ENCODE assay signal across 11 cellular contexts in genomic region chr6:134249412-134249758, GRCh38.
A peak's percentile ranks its signal among the peaks of the same experiment; 100 is the strongest.
DNase-seq lines count a peak whose midpoint lies in the region; ATAC-seq, FAIRE-seq and TF ChIP-seq lines count a peak whose summit lies in the region.
"Had no signal": no experiment of that assay in that cellular context is flagged by ENCODE, and none has a peak within 500 bp of the region (broad histone marks: within the 10 kb centered on the region; RNA-seq: fewer than 3 reads in every experiment).

No MANE protein-coding gene starts in this region.

- CTCF ChIA-PET in activated naive CD4-positive, alpha-beta T cell treated with anti-CD3 and anti-CD28 coated beads for 36 hours (lab: Charles Lee), result interaction anchor here (0.9 to 1.7 kb wide), 6 partner anchors 9 to 73 kb away, joined by 3 to 4 read pairs (median 4); no protein-coding TSS in a partner anchor

- H3K27ac ChIP-seq in right lobe of liver (peak overlapping the region; percentile 39 to 58 (median 56)), substantia nigra (ENCODE audit: low read depth, low read length, poor library complexity, severe bottlenecking) (peak overlapping the region; percentile 47)
- H3K27ac ChIP-seq: VCaP had no signal

- H3K36me3 Mint-ChIP-seq in activated naive CD4-positive, alpha-beta T cell treated with anti-CD3 and anti-CD28 coated beads for 36 hours (ENCODE audit: low read depth), result peaks cover 3% of the 10 kb centered on the region
- H3K36me3 Mint-ChIP-seq in activated naive CD8-positive, alpha-beta T cell treated with anti-CD3 and anti-CD28 coated beads, Interleukin-2, amount 10 ng/mL, durations not matched to agents 7 days and 5 days, result peaks cover 5% of the 10 kb centered on the region

- H3K9me3 ChIP-seq in right lobe of liver, result no peaks in the 10 kb centered on the region

- peak; percentile 68 for DNase-seq in activated naive CD4-positive, alpha-beta T cell treated with anti-CD3 and anti-CD28 coated beads for 36 hours
- no peak for DNase-seq in activated naive CD4-positive, alpha-beta T cell treated with Interleukin-2 at 50 U/mL for 16 hours
- no peak for DNase-seq in activated naive CD8-positive, alpha-beta T cell treated with anti-CD3 and anti-CD28 coated beads, Interleukin-2, amount 10 ng/mL, durations not matched to agents 7 days and 5 days
- DNase-seq in right lobe of liver (no peak), substantia nigra (lab: John Stamatoyannopoulos, UW) (peak in 11 of 49 donors; percentile 11 to 45 (median 20)), SW480 (ENCODE audit: low spot score) (no peak), urothelium cell line (ENCODE audit: low spot score) (no peak)
- DNase-seq in stimulated activated CD4-positive, alpha-beta T cell treated with anti-CD3 and anti-CD28 coated beads, Interleukin-15, amount 100 ng/mL, for 24 hours, result no peak
- DNase-seq: NCI-H1092 treated with DMSO at 0.1 percent for 48 hours had no signal

- no peak for TF ChIP-seq CTCF in right lobe of liver (IDR thresholded peaks at IDR 0.05)

- H3K4me1 ChIP-seq in right lobe of liver, result peaks cover 0 to 23% (median 4%) of the 10 kb centered on the region in 4 donors

- ATAC-seq in activated naive CD8-positive, alpha-beta T cell treated with anti-CD3 and anti-CD28 coated beads, Interleukin-2, amount 10 ng/mL, durations not matched to agents 7 days and 5 days (ENCODE audit: low read depth), result no peak
- ATAC-seq in right lobe of liver, result peak; percentile 23 to 53 (median 41)

- peak overlapping the region; percentile 48 for H3K4me3 Mint-ChIP-seq in activated naive CD4-positive, alpha-beta T cell treated with anti-CD3 and anti-CD28 coated beads for 36 hours
- H3K4me3 Mint-ChIP-seq in activated naive CD8-positive, alpha-beta T cell treated with anti-CD3 and anti-CD28 coated beads, Interleukin-2, amount 10 ng/mL, durations not matched to agents 7 days and 5 days, result no peak overlapping the region

- H3K27ac Mint-ChIP-seq in activated naive CD4-positive, alpha-beta T cell treated with anti-CD3 and anti-CD28 coated beads for 36 hours, result peak overlapping the region; percentile 97
- peak overlapping the region; percentile 56 for H3K27ac Mint-ChIP-seq in activated naive CD8-positive, alpha-beta T cell treated with anti-CD3 and anti-CD28 coated beads, Interleukin-2, amount 10 ng/mL, durations not matched to agents 7 days and 5 days

- no peak overlapping the region for H3K4me3 ChIP-seq in right lobe of liver

- POLR2A ChIA-PET in activated naive CD8-positive, alpha-beta T cell treated with anti-CD3 and anti-CD28 coated beads, Interleukin-2, amount 10 ng/mL, durations not matched to agents 7 days and 5 days (lab: Charles Lee), result interaction anchor here (0.5 to 1.2 kb wide), 4 partner anchors 8 to 73 kb away, joined by 3 to 6 read pairs (median 4); no protein-coding TSS in a partner anchor

- 56% methylated on average over 3 of the region's 4 CpGs for WGBS in right lobe of liver (ENCODE audit: insufficient coverage, low coverage, low lambda C conversion rate, missing lambda C conversion rate)

- TF ChIP-seq POLR2A in right lobe of liver (IDR thresholded peaks at IDR 0.05), result no peak

- intact Hi-C loops in activated naive CD4-positive, alpha-beta T cell treated with anti-CD3 and anti-CD28 coated beads for 36 hours (cut with micrococcal nuclease), result loop anchor here (5.0 kb wide), 4 partner anchors 297 to 913 kb away; partner anchors contain the start of genes HBS1L and TBPL1
- intact Hi-C loops in right lobe of liver (cut with DNase I), result no loop called here

- FAIRE-seq in urothelium cell line (lab: Jason Lieb, UNC), result no peak
- FAIRE-seq: bronchial epithelial cell had no signal

- no peaks in the 10 kb centered on the region for H3K27me3 ChIP-seq in right lobe of liver

- H3K27me3 Mint-ChIP-seq in activated naive CD4-positive, alpha-beta T cell treated with anti-CD3 and anti-CD28 coated beads for 36 hours (ENCODE audit: low read depth), result no peaks in the 10 kb centered on the region
- no peaks in the 10 kb centered on the region for H3K27me3 Mint-ChIP-seq in activated naive CD8-positive, alpha-beta T cell treated with anti-CD3 and anti-CD28 coated beads, Interleukin-2, amount 10 ng/mL, durations not matched to agents 7 days and 5 days

- H3K4me1 Mint-ChIP-seq in activated naive CD4-positive, alpha-beta T cell treated with anti-CD3 and anti-CD28 coated beads for 36 hours (ENCODE audit: low read depth), result peaks cover 58% of the 10 kb centered on the region
- H3K4me1 Mint-ChIP-seq in activated naive CD8-positive, alpha-beta T cell treated with anti-CD3 and anti-CD28 coated beads, Interleukin-2, amount 10 ng/mL, durations not matched to agents 7 days and 5 days, result peaks cover 55% of the 10 kb centered on the region

- no peaks in the 10 kb centered on the region for H3K36me3 ChIP-seq in right lobe of liver

- no peaks in the 10 kb centered on the region for H3K9me3 Mint-ChIP-seq in activated naive CD4-positive, alpha-beta T cell treated with anti-CD3 and anti-CD28 coated beads for 36 hours
- no peaks in the 10 kb centered on the region for H3K9me3 Mint-ChIP-seq in activated naive CD8-positive, alpha-beta T cell treated with anti-CD3 and anti-CD28 coated beads, Interleukin-2, amount 10 ng/mL, durations not matched to agents 7 days and 5 days
